16 cellular contexts compared by ENCODE assay signal in genomic region chr4:183747380-183747779, GRCh38.
"Had no signal": no experiment of that assay in that cellular context is flagged by ENCODE, and none has a peak within 500 bp of the region (broad histone marks: within the 10 kb centered on the region; RNA-seq: fewer than 3 reads in every experiment).

No MANE protein-coding gene starts in this region.

- DNase-seq: effector memory CD4-positive, alpha-beta T cell; glutamatergic neuron; islet precursor cell; left ventricle myocardium inferior; mesenchymal stem cell; naive thymus-derived CD4-positive, alpha-beta T cell; retina; sigmoid colon; stimulated activated CD4-positive, alpha-beta T cell treated with anti-CD3 and anti-CD28 coated beads, Interleukin-12 subunit alpha, Interleukin-12 subunit beta, amount 100 ng/mL, for 4 hours; stimulated activated CD4-positive, alpha-beta T cell treated with anti-CD3 and anti-CD28 coated beads, Interleukin-2, amount 100 ng/mL, for 48 hours had no signal

- ATAC-seq: gastroesophageal sphincter; naive thymus-derived CD4-positive, alpha-beta T cell had no signal

- H3K27ac ChIP-seq: epithelial cell of prostate, esophagus muscularis mucosa, gastroesophageal sphincter, left ventricle myocardium inferior, neutrophil, transverse colon had no signal

- H3K4me3 ChIP-seq: esophagus muscularis mucosa, gastroesophageal sphincter, left ventricle myocardium inferior, lung, sigmoid colon, transverse colon had no signal

- H3K9me3 ChIP-seq: esophagus muscularis mucosa, gastroesophageal sphincter, neutrophil, transverse colon had no signal

- H3K36me3 ChIP-seq: esophagus muscularis mucosa, gastroesophageal sphincter, left ventricle myocardium inferior, neutrophil, sigmoid colon, transverse colon had no signal

- H3K27me3 ChIP-seq: neutrophil, sigmoid colon, transverse colon had no signal
